ENCODE assay signal across 1 cellular context in the genomic region with DNA sequence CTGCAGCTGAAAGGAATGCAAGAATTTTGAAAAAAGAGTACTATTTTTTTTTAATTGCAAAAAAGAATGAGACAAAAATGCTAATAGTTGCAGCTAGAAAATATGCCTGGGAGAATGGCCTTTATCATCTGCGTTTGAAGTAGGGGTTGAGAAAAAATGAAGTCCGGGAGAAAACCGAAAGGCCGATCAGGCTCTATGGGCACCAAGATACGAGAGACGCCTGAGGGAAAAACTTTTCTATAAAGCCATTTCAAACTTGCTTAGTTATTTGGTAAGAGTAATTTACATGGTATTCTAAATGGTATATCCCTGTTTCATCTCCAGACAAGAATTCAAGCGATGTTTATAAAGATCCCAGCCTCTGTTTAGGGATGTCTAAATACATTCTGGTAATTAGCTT.
TF ChIP-seq lines count a peak whose summit lies in the region.

No MANE protein-coding gene starts in this region.

TF ChIP-seq in SK-N-SH, 30 proteins besides CTCF, POLR2A, EP300 and RAD21 (continued from another document):
- TF ChIP-seq, protein P1, sequence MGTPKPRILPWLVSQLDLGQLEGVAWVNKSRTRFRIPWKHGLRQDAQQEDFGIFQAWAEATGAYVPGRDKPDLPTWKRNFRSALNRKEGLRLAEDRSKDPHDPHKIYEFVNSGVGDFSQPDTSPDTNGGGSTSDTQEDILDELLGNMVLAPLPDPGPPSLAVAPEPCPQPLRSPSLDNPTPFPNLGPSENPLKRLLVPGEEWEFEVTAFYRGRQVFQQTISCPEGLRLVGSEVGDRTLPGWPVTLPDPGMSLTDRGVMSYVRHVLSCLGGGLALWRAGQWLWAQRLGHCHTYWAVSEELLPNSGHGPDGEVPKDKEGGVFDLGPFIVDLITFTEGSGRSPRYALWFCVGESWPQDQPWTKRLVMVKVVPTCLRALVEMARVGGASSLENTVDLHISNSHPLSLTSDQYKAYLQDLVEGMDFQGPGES (IDR thresholded peaks at IDR 0.05; ENCODE audit: low read depth, low read length), result no peak
- TF ChIP-seq TEAD4 (IDR thresholded peaks at IDR 0.05; ENCODE audit: borderline replicate concordance, insufficient read depth) (no peak), EZH2phosphoT487 (IDR thresholded peaks at IDR 0.05; ENCODE audit: borderline replicate concordance, low read depth) (no peak), RCOR1 (IDR thresholded peaks at IDR 0.05; ENCODE audit: low read length) (no peak), SIN3A (IDR thresholded peaks at IDR 0.05; ENCODE audit: borderline replicate concordance, low read depth, low read length) (no peak), MEF2A (IDR thresholded peaks at IDR 0.05; ENCODE audit: borderline replicate concordance, low read depth) (no peak), POLR2AphosphoS5 (IDR thresholded peaks at IDR 0.05; ENCODE audit: low read depth, low read length) (no peak)
- TF ChIP-seq, protein P2, sequence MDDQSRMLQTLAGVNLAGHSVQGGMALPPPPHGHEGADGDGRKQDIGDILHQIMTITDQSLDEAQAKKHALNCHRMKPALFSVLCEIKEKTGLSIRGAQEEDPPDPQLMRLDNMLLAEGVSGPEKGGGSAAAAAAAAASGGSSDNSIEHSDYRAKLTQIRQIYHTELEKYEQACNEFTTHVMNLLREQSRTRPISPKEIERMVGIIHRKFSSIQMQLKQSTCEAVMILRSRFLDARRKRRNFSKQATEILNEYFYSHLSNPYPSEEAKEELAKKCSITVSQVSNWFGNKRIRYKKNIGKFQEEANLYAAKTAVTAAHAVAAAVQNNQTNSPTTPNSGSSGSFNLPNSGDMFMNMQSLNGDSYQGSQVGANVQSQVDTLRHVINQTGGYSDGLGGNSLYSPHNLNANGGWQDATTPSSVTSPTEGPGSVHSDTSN (IDR thresholded peaks at IDR 0.05), result no peak
